ENCODE assay signal across 15 cellular contexts in genomic region chr2:214193943-214194342, GRCh38.
DNase-seq lines count a peak whose midpoint lies in the region; ATAC-seq and TF ChIP-seq lines count a peak whose summit lies in the region.
"Had no signal": no experiment of that assay in that cellular context is flagged by ENCODE, and none has a peak within 500 bp of the region (broad histone marks: within the 10 kb centered on the region; RNA-seq: fewer than 3 reads in every experiment).

No MANE protein-coding gene starts in this region.

- TF ChIP-seq EP300 in esophagus muscularis mucosa (IDR thresholded peaks at IDR 0.05) = no peak

- ATAC-seq in HG02623 (IDR thresholded peaks at IDR 0.05; ENCODE audit: unreplicated experiment) = no peak
- ATAC-seq: activated CD8-positive, alpha-beta T cell treated with anti-CD3 and anti-CD28 coated beads for 36 hours had no signal

- H3K4me3 ChIP-seq in breast epithelium = no peak overlapping the region
- no peak overlapping the region for H3K4me3 ChIP-seq in adipocyte (ENCODE audit: low read length)
- H3K4me3 ChIP-seq in fibroblast of villous mesenchyme (ENCODE audit: low read depth, low read length) = no peak overlapping the region
- H3K4me3 ChIP-seq in esophagus muscularis mucosa = no peak overlapping the region
- H3K4me3 ChIP-seq: testis had no signal

- H3K9me3 ChIP-seq in breast epithelium (no peaks in the 10 kb centered on the region), adipocyte (ENCODE audit: control insufficient read depth, low read length) (no peaks in the 10 kb centered on the region), esophagus muscularis mucosa (no peaks in the 10 kb centered on the region)
- H3K9me3 ChIP-seq: testis had no signal

- H3K36me3 ChIP-seq in breast epithelium (no peaks in the 10 kb centered on the region), adipocyte (ENCODE audit: control insufficient read depth, insufficient read depth, low read length, severe bottlenecking) (no peaks in the 10 kb centered on the region), esophagus muscularis mucosa (no peaks in the 10 kb centered on the region)

- H3K9ac ChIP-seq in adipocyte (ENCODE audit: low read length) = no peak overlapping the region

- WGBS in esophagus muscularis mucosa = 77% methylated on average over 1 of the region's 1 CpG

- no peak for TF ChIP-seq POLR2A in breast epithelium (IDR thresholded peaks at IDR 0.05)
- TF ChIP-seq POLR2A in esophagus muscularis mucosa (IDR thresholded peaks at IDR 0.05; ENCODE audit: low read depth) = no peak

- BruUV-seq in MCF 10A (replicated peaks; lab: Mats Ljungman, UMichigan) = no TSS peak

- H3K4me1 Mint-ChIP-seq in MCF 10A (ENCODE audit: insufficient read depth, unreplicated experiment) = no peaks in the 10 kb centered on the region
- H3K4me1 Mint-ChIP-seq: memory B cell had no signal

- intact Hi-C loops in MCF 10A (cut with micrococcal nuclease) = no loop called here
- intact Hi-C loops in breast epithelium (cut with DNase I; ENCODE audit: low total_unique reads) = no loop called here
- intact Hi-C loops in esophagus muscularis mucosa (cut with DNase I) = no loop called here

- H3K4me1 ChIP-seq in breast epithelium (no peaks in the 10 kb centered on the region), adipocyte (ENCODE audit: control insufficient read depth, insufficient read depth, low read length) (peaks cover 22% of the 10 kb centered on the region), esophagus muscularis mucosa (no peaks in the 10 kb centered on the region)
- H3K4me1 ChIP-seq: testis had no signal

- H3K27ac ChIP-seq in breast epithelium = no peak overlapping the region
- no peak overlapping the region for H3K27ac ChIP-seq in esophagus muscularis mucosa (replicated peaks in 1 of 4)
- H3K27ac ChIP-seq: 22Rv1, testis had no signal

- no peaks in the 10 kb centered on the region for H3K36me3 Mint-ChIP-seq in MCF 10A (ENCODE audit: insufficient read depth, unreplicated experiment)
- H3K36me3 Mint-ChIP-seq: memory B cell had no signal

- no peak overlapping the region for H3K4me3 Mint-ChIP-seq in MCF 10A (ENCODE audit: unreplicated experiment)
- H3K4me3 Mint-ChIP-seq: activated CD8-positive, alpha-beta T cell treated with anti-CD3 and anti-CD28 coated beads for 36 hours; memory B cell had no signal

- TF ChIP-seq CTCF in MCF 10A (IDR thresholded peaks at IDR 0.05; ENCODE audit: unreplicated experiment) = peak; percentile 4
- no peak for TF ChIP-seq CTCF in breast epithelium (IDR thresholded peaks at IDR 0.05)
- no peak for TF ChIP-seq CTCF in fibroblast of villous mesenchyme (IDR thresholded peaks at IDR 0.05; ENCODE audit: insufficient read depth, low read depth, low read length)
- TF ChIP-seq CTCF in esophagus muscularis mucosa (IDR thresholded peaks at IDR 0.05) = no peak

- POLR2A ChIA-PET in MCF 10A (lab: Yijun Ruan, JAX) = interaction anchor here (0.7 kb wide), 1 partner anchor 254 kb away, joined by 3 read pairs; no protein-coding TSS in a partner anchor

- no peak overlapping the region for H3K27ac Mint-ChIP-seq in MCF 10A (ENCODE audit: low read depth, unreplicated experiment)
- H3K27ac Mint-ChIP-seq: activated CD8-positive, alpha-beta T cell treated with anti-CD3 and anti-CD28 coated beads for 36 hours; memory B cell had no signal

- CTCF ChIA-PET in MCF 10A (lab: Yijun Ruan, JAX) = no interaction called here

- H3K9me3 Mint-ChIP-seq in MCF 10A (ENCODE audit: unreplicated experiment) = no peaks in the 10 kb centered on the region
- H3K9me3 Mint-ChIP-seq: activated CD8-positive, alpha-beta T cell treated with anti-CD3 and anti-CD28 coated beads for 36 hours had no signal

- no peaks in the 10 kb centered on the region for H3K27me3 Mint-ChIP-seq in MCF 10A (ENCODE audit: insufficient read depth, unreplicated experiment)
- H3K27me3 Mint-ChIP-seq: activated CD8-positive, alpha-beta T cell treated with anti-CD3 and anti-CD28 coated beads for 36 hours; memory B cell had no signal

- H3K27me3 ChIP-seq in breast epithelium (no peaks in the 10 kb centered on the region), adipocyte (replicated peaks; ENCODE audit: control insufficient read depth, insufficient read depth, low read length) (no peaks in the 10 kb centered on the region), esophagus muscularis mucosa (no peaks in the 10 kb centered on the region)
- H3K27me3 ChIP-seq: testis had no signal

- DNase-seq in MCF 10A (ENCODE audit: unreplicated experiment) = peak; percentile 35
- no peak for DNase-seq in breast epithelium (ENCODE audit: low spot score in 2 of 2)
- peak; percentile 83 for DNase-seq in adipocyte (ENCODE audit: low read depth)
- peak; percentile 11 for DNase-seq in fibroblast of villous mesenchyme (ENCODE audit: low read depth)
- DNase-seq in esophagus muscularis mucosa (ENCODE audit: extremely low spot score) = no peak
- no peak for DNase-seq in NCI-H524 (lab: John Stamatoyannopoulos, UW)
- DNase-seq in effector CD8-positive, alpha-beta T cell (lab: John Stamatoyannopoulos, UW) = no peak
- DNase-seq: activated CD8-positive, alpha-beta T cell treated with anti-CD3 and anti-CD28 coated beads for 36 hours; activated gamma-delta T cell; erythroblast; NCI-H69; testis had no signal

Comparison
In these comparisons a context has a peak if more than half of its experiments do, and no peak if none do; other contexts are left out.
1. DNase-seq: peak in MCF 10A (single experiment), adipocyte (single experiment) and fibroblast of villous mesenchyme (single experiment); none in breast epithelium (0 of 2), esophagus muscularis mucosa (single experiment), NCI-H524 (0 of 2) and effector CD8-positive, alpha-beta T cell (single experiment).